22 cellular contexts compared by ENCODE assay signal in the genomic region with DNA sequence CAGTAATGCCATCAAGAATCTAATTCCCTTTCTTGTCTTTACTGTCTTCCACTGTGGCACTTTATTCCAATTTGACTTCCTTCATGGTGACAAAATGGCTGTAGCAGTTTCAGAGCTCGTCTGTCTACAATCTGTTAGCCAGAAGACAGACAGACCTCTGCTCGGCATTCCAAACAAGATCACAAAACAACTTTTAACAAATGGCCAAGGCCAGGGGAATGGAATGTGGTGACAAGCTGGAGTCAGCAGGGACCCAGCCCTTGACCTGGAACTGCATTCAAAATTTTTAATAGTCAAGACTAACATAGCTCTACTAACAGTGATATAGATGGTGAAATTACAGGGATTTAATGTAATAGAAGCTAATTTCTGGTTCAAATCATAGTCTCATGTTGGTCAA.
"Had no signal": no experiment of that assay in that cellular context is flagged by ENCODE, and none has a peak within 500 bp of the region (broad histone marks: within the 10 kb centered on the region; RNA-seq: fewer than 3 reads in every experiment).

No MANE protein-coding gene starts in this region.

- H3K27ac ChIP-seq: SJSA1, SK-N-MC had no signal

- H3K27me3 ChIP-seq: SJSA1 had no signal

- H3K4me1 ChIP-seq: SJSA1 had no signal

- H3K36me3 ChIP-seq: SJSA1 had no signal

- DNase-seq: IMR-90, Kasumi-1, KG1, MM.1S, MV-4-11, NCI-H1048, NCI-H1105, NCI-H1417, NCI-H1436 treated with DMSO at 0.1 percent for 48 hours, NCI-H1694, NCI-H187 treated with DMSO at 0.1 percent for 48 hours, NCI-H2029 treated with DMSO at 0.1 percent for 48 hours, NCI-H2227 treated with DMSO at 0.1 percent for 48 hours, NCI-H524, NCI-H69, NCI-H774, Right ventricle myocardium superior, RPMI8226, SIG-M5, SW 1271 had no signal

- H3K9me3 ChIP-seq: SJSA1 had no signal

- H3K4me3 ChIP-seq: SJSA1, SK-N-MC had no signal
